30 cellular contexts compared by ENCODE assay signal in genomic region chr17:10380631-10381408, GRCh38. TPM values are rescaled to one million over a fixed set of nuclear protein-coding genes. Genes with fewer than 3 reads are reported as not detected.
A peak's percentile ranks its signal among the peaks of the same experiment; 100 is the strongest.
DNase-seq lines count a peak whose midpoint lies in the region; ATAC-seq, FAIRE-seq and TF ChIP-seq lines count a peak whose summit lies in the region.
"Had no signal": no experiment of that assay in that cellular context is flagged by ENCODE, and none has a peak within 500 bp of the region (broad histone marks: within the 10 kb centered on the region; RNA-seq: fewer than 3 reads in every experiment).

No MANE protein-coding gene starts in this region.

- FAIRE-seq in HepG2 (lab: Jason Lieb, UNC): no peak
- FAIRE-seq in K562 (lab: Jason Lieb, UNC): no peak

- H3K9ac ChIP-seq in HepG2 (ENCODE audit: insufficient read depth, low read depth, low read length) (no peak overlapping the region), K562 (ENCODE audit: insufficient read depth in 1 of 2, low read depth in 2 of 2, low read length in 2 of 2) (no peak overlapping the region)

- H3K4me3 ChIP-seq in HepG2 (replicated peaks in 1 of 3; ENCODE audit: insufficient read depth in 1 of 3, low read depth in 2 of 3, low read length in 3 of 3): no peak overlapping the region
- no peak overlapping the region for H3K4me3 ChIP-seq in right lobe of liver
- no peak overlapping the region for H3K4me3 ChIP-seq in K562
- H3K4me3 ChIP-seq: heart left ventricle, SK-N-MC, tibial artery had no signal

- no peak for TF ChIP-seq EP300 in HepG2 (IDR thresholded peaks at IDR 0.05; ENCODE audit: low read depth in 2 of 2, low read length in 2 of 2)
- no peak for TF ChIP-seq EP300 in HepG2 (CRISPR knock-in tag; IDR thresholded peaks at IDR 0.05; ENCODE audit: borderline replicate concordance)
- no peak for TF ChIP-seq EP300 in K562 (IDR thresholded peaks at IDR 0.05; ENCODE audit: low read length)

- no peak for TF ChIP-seq POLR2A in HepG2 (IDR thresholded peaks at IDR 0.05; ENCODE audit: insufficient read depth in 1 of 2, low read depth in 2 of 2, low read length in 2 of 2)
- TF ChIP-seq POLR2A in right lobe of liver (IDR thresholded peaks at IDR 0.05): no peak
- no peak for TF ChIP-seq POLR2A in K562 (conservative IDR thresholded peaks at IDR 0.05)

- H3K27ac Mint-ChIP-seq in nephron progenitor cell: no peak overlapping the region
- H3K27ac Mint-ChIP-seq: activated CD4-positive, alpha-beta T cell treated with anti-CD3 and anti-CD28 coated beads, Interleukin-2, amount 10 ng/mL, durations not matched to agents 7 days and 5 days; activated naive CD8-positive, alpha-beta T cell; activated T-helper 17 cell treated with anti-CD3 and anti-CD28 coated beads, Interleukin-2, amount 50 U/mL, for 72 hours; dendritic cell treated with granulocyte-macrophage colony-stimulating factor and Interleukin-4, amounts not matched to agents 40 ng/mL and 50 ng/mL, for 4 days; stimulated activated naive CD8-positive, alpha-beta T cell treated with anti-CD3 and anti-CD28 coated beads, Interleukin-15, Interleukin-2, amounts not matched to agents 100 ng/mL and 50 ng/mL, for 24 hours; T-helper 2 cell treated with Interferon-gamma antibody and Interleukin-4, amounts not matched to agents 5 μg/mL and 100 μg/mL, for 36 hours had no signal

- H3K4me3 Mint-ChIP-seq in nephron progenitor cell: no peak overlapping the region
- H3K4me3 Mint-ChIP-seq: activated CD4-positive, alpha-beta T cell treated with anti-CD3 and anti-CD28 coated beads, Interleukin-2, amount 10 ng/mL, durations not matched to agents 7 days and 5 days; activated naive CD8-positive, alpha-beta T cell; activated T-helper 17 cell treated with anti-CD3 and anti-CD28 coated beads, Interleukin-2, amount 50 U/mL, for 72 hours; dendritic cell treated with granulocyte-macrophage colony-stimulating factor and Interleukin-4, amounts not matched to agents 40 ng/mL and 50 ng/mL, for 4 days; stimulated activated naive CD8-positive, alpha-beta T cell treated with anti-CD3 and anti-CD28 coated beads, Interleukin-15, Interleukin-2, amounts not matched to agents 100 ng/mL and 50 ng/mL, for 24 hours; T-helper 2 cell treated with Interferon-gamma antibody and Interleukin-4, amounts not matched to agents 5 μg/mL and 100 μg/mL, for 36 hours had no signal

- peaks cover 5% of the 10 kb centered on the region for H3K27me3 Mint-ChIP-seq in nephron progenitor cell (ENCODE audit: low read depth, poor library complexity)
- H3K27me3 Mint-ChIP-seq: activated CD4-positive, alpha-beta T cell treated with anti-CD3 and anti-CD28 coated beads, Interleukin-2, amount 10 ng/mL, durations not matched to agents 7 days and 5 days had no signal

- H3K27ac ChIP-seq in HepG2 (ENCODE audit: extremely low read length, insufficient read depth, low read length) (no peak overlapping the region), right lobe of liver (no peak overlapping the region), K562 (ENCODE audit: extremely low read depth, low read depth, low read length) (no peak overlapping the region)
- H3K27ac ChIP-seq: C4-2B, heart left ventricle, SK-N-MC, tibial artery, WERI-Rb-1 had no signal

- no TSS peak for BruUV-seq in HepG2 (replicated peaks; lab: Mats Ljungman, UMichigan)
- no TSS peak for BruUV-seq in K562 (replicated peaks; lab: Mats Ljungman, UMichigan)

- H3K79me2 ChIP-seq in HepG2 (ENCODE audit: insufficient read depth, low read length) (no peaks in the 10 kb centered on the region), K562 (ENCODE audit: control insufficient read depth, insufficient read depth, low read length) (no peaks in the 10 kb centered on the region)

- H3K4me2 ChIP-seq in HepG2 (ENCODE audit: low read depth, low read length): no peak overlapping the region
- no peak overlapping the region for H3K4me2 ChIP-seq in K562 (ENCODE audit: insufficient read depth, low read length)

- H3K9me3 Mint-ChIP-seq in nephron progenitor cell: peaks cover 3% of the 10 kb centered on the region
- H3K9me3 Mint-ChIP-seq: activated CD4-positive, alpha-beta T cell treated with anti-CD3 and anti-CD28 coated beads, Interleukin-2, amount 10 ng/mL, durations not matched to agents 7 days and 5 days; activated T-helper 17 cell treated with anti-CD3 and anti-CD28 coated beads, Interleukin-2, amount 50 U/mL, for 72 hours; dendritic cell treated with granulocyte-macrophage colony-stimulating factor and Interleukin-4, amounts not matched to agents 40 ng/mL and 50 ng/mL, for 4 days; stimulated activated naive CD8-positive, alpha-beta T cell treated with anti-CD3 and anti-CD28 coated beads, Interleukin-15, Interleukin-2, amounts not matched to agents 100 ng/mL and 50 ng/mL, for 24 hours; T-helper 2 cell treated with Interferon-gamma antibody and Interleukin-4, amounts not matched to agents 5 μg/mL and 100 μg/mL, for 36 hours had no signal

- no peaks in the 10 kb centered on the region for H3K36me3 Mint-ChIP-seq in nephron progenitor cell (ENCODE audit: low read depth)
- H3K36me3 Mint-ChIP-seq: activated naive CD8-positive, alpha-beta T cell had no signal

- TF ChIP-seq RAD21 in HepG2 (CRISPR knock-in tag; IDR thresholded peaks at IDR 0.05) (no peak), K562 (CRISPR knock-in tag; conservative IDR thresholded peaks at IDR 0.05 in 1 of 2, IDR thresholded peaks at IDR 0.05 in 1 of 2) (no peak)

- H2AFZ ChIP-seq in HepG2 (ENCODE audit: low read length) (no peak overlapping the region), K562 (ENCODE audit: low read depth, low read length) (no peak overlapping the region)

- intact Hi-C loops in HepG2 (cut with micrococcal nuclease; ENCODE audit: unreplicated experiment): no loop called here
- intact Hi-C loops in right lobe of liver (cut with DNase I): no loop called here
- intact Hi-C loops in K562 (cut with micrococcal nuclease): no loop called here

- TF ChIP-seq CTCF in HepG2 (CRISPR knock-in tag; IDR thresholded peaks at IDR 0.05) (no peak), right lobe of liver (IDR thresholded peaks at IDR 0.05) (no peak), K562 (IDR thresholded peaks at IDR 0.05 in 2 of 3, conservative IDR thresholded peaks at IDR 0.05 in 1 of 3; ENCODE audit: insufficient read depth in 2 of 3, low read depth in 1 of 3, low read length in 3 of 3) (no peak), nephron progenitor cell (IDR thresholded peaks at IDR 0.05) (no peak)

- no peaks in the 10 kb centered on the region for H3K9me1 ChIP-seq in K562 (ENCODE audit: control insufficient read depth, insufficient read depth, low read length)

- H3K4me1 Mint-ChIP-seq in nephron progenitor cell: peaks cover 42% of the 10 kb centered on the region
- H3K4me1 Mint-ChIP-seq: activated CD4-positive, alpha-beta T cell treated with anti-CD3 and anti-CD28 coated beads, Interleukin-2, amount 10 ng/mL, durations not matched to agents 7 days and 5 days; activated T-helper 17 cell treated with anti-CD3 and anti-CD28 coated beads, Interleukin-2, amount 50 U/mL, for 72 hours had no signal

- H3K9me3 ChIP-seq in HepG2 (ENCODE audit: low read length) (no peaks in the 10 kb centered on the region), right lobe of liver (no peaks in the 10 kb centered on the region), K562 (replicated peaks; ENCODE audit: control insufficient read depth, insufficient read depth, low read depth, low read length) (no peaks in the 10 kb centered on the region)
- H3K9me3 ChIP-seq: heart left ventricle, tibial artery had no signal

- WGBS in HepG2 (ENCODE audit: low lambda C conversion rate): 62% methylated on average over 3 of the region's 3 CpGs
- 65% methylated on average over 3 of the region's 3 CpGs for WGBS in right lobe of liver (ENCODE audit: insufficient coverage, low coverage, low lambda C conversion rate, missing lambda C conversion rate)
- WGBS in K562 (ENCODE audit: insufficient coverage, low coverage, missing lambda C conversion rate): 0% methylated on average over 1 of the region's 3 CpGs

- H3K4me1 ChIP-seq in HepG2 (ENCODE audit: insufficient read depth, low read length) (no peaks in the 10 kb centered on the region), right lobe of liver (no peaks in the 10 kb centered on the region), K562 (replicated peaks in 1 of 2; ENCODE audit: control insufficient read depth in 2 of 2, insufficient read depth in 2 of 2, low read length in 2 of 2) (no peaks in the 10 kb centered on the region; a peak in 1 of 5 replicates)
- H3K4me1 ChIP-seq: tibial artery had no signal

- CTCF ChIA-PET in HepG2 (lab: Yijun Ruan, JAX; ENCODE audit: low intra/inter-chr PET ratio, low total read pairs): no interaction called here
- CTCF ChIA-PET in K562 (lab: Yijun Ruan, JAX; ENCODE audit: low intra/inter-chr PET ratio): no interaction called here

- H3K36me3 ChIP-seq in HepG2 (replicated peaks in 1 of 2; ENCODE audit: control insufficient read depth in 1 of 2, insufficient read depth in 2 of 2, low read length in 2 of 2) (no peaks in the 10 kb centered on the region), right lobe of liver (no peaks in the 10 kb centered on the region), K562 (ENCODE audit: control insufficient read depth, insufficient read depth, low read length) (no peaks in the 10 kb centered on the region)
- H3K36me3 ChIP-seq: heart left ventricle, tibial artery, WERI-Rb-1 had no signal

- POLR2A ChIA-PET in HepG2 (lab: Yijun Ruan, JAX): no interaction called here
- POLR2A ChIA-PET in K562 (lab: Yijun Ruan, JAX): no interaction called here

- ATAC-seq in HepG2 (no peak), right lobe of liver (no peak), K562 (no peak)
- ATAC-seq: activated T-helper 17 cell treated with anti-CD3 and anti-CD28 coated beads, Interleukin-2, amount 50 U/mL, for 72 hours had no signal

- H4K20me1 ChIP-seq in HepG2 (ENCODE audit: insufficient read depth, low read length): no peaks in the 10 kb centered on the region
- H4K20me1 ChIP-seq in K562 (replicated peaks; ENCODE audit: control insufficient read depth, insufficient read depth, low read length): no peaks in the 10 kb centered on the region

- H3K27me3 ChIP-seq in HepG2 (ENCODE audit: control insufficient read depth in 1 of 2, insufficient read depth in 2 of 2, low read length in 2 of 2) (no peaks in the 10 kb centered on the region), right lobe of liver (no peaks in the 10 kb centered on the region), K562 (ENCODE audit: control insufficient read depth in 2 of 2, insufficient read depth in 2 of 2, low read length in 2 of 2) (no peaks in the 10 kb centered on the region)
- H3K27me3 ChIP-seq: tibial artery had no signal

- DNase-seq in HepG2 (ENCODE audit: low spot score) (no peak), right lobe of liver (no peak), K562 (ENCODE audit: extremely low read depth in 1 of 4, low spot score in 3 of 4) (no peak), kidney glomerular epithelial cell (lab: John Stamatoyannopoulos, UW) (peak; percentile 5), SW480 (ENCODE audit: low spot score) (no peak), nephron progenitor cell (no peak), GM19238 (ENCODE audit: insufficient read length, low spot score) (no peak), AG08396 (ENCODE audit: low spot score) (no peak)
- DNase-seq: activated CD4-positive, alpha-beta T cell treated with anti-CD3 and anti-CD28 coated beads, Interleukin-2, amount 10 ng/mL, durations not matched to agents 7 days and 5 days; EL; H7; heart left ventricle; MM.1S; NCI-H1436; NCI-H510A treated with DMSO at 0.1 percent for 48 hours; RPMI8226; stimulated activated CD4-positive, alpha-beta T cell treated with anti-CD3 and anti-CD28 coated beads, Interleukin-12 subunit alpha, Interleukin-12 subunit beta, amount 100 ng/mL, for 4 hours; stimulated activated CD4-positive, alpha-beta T cell treated with anti-CD3 and anti-CD28 coated beads, Interleukin-4, amount 100 ng/mL, for 4 hours; tibial artery; WERI-Rb-1 had no signal

- in situ Hi-C loops in HepG2 (cut with HindIII; ENCODE audit: extremely low pct_ligation_motif_present, low pct_unique_long_range_greater_than_20kb) (no loop called here), K562 (cut with MboI) (no loop called here)

RNA-seq across cellular contexts. Expression of gene MYH13, which starts 8.0 kb away (rescaled TPM):
- not detected in 2 replicates for total RNA-seq in HepG2 (2016; rRNA removed; fragmentation: Illumina TruSeq; extraction: Trizol)
- not detected in 2 replicates for total RNA-seq in HepG2 (2016; cell fraction: cytosol; rRNA removed; fragmentation: Illumina TruSeq; extraction: Trizol; ENCODE audit: low read depth)
- total RNA-seq in HepG2 (2016; cell fraction: insoluble cytoplasmic fraction; rRNA removed; fragmentation: Illumina TruSeq; extraction: Trizol): not detected in 2 replicates
- total RNA-seq in HepG2 (2016; cell fraction: membrane; rRNA removed; fragmentation: Illumina TruSeq; extraction: Trizol): not detected in 2 replicates
- not detected in 2 replicates for total RNA-seq in HepG2 (2016; cell fraction: nucleus; rRNA removed; fragmentation: Illumina TruSeq; extraction: Trizol)
- polyA plus RNA-seq in HepG2 (2011; rRNA removed): not detected in 2 replicates
- polyA plus RNA-seq in HepG2 (2011; cell fraction: cytosol; rRNA removed): not detected in 2 replicates
- polyA plus RNA-seq in HepG2 (2011; cell fraction: nucleus; rRNA removed): not detected in 2 replicates
- polyA plus RNA-seq in HepG2 (2012): not detected in 2 replicates
- not detected in 2 replicates for polyA plus RNA-seq in HepG2 (2016; cell fraction: cytosol; fragmentation: Illumina TruSeq; extraction: Trizol; ENCODE audit: low read depth)
- polyA plus RNA-seq in HepG2 (2016; cell fraction: insoluble cytoplasmic fraction; fragmentation: Illumina TruSeq; extraction: Trizol; ENCODE audit: low read depth): not detected in 2 replicates
- not detected in 2 replicates for polyA plus RNA-seq in HepG2 (2016; cell fraction: membrane; fragmentation: Illumina TruSeq; extraction: Trizol; ENCODE audit: low read depth)
- not detected in 2 replicates for polyA plus RNA-seq in HepG2 (2016; cell fraction: nucleus; fragmentation: Illumina TruSeq; extraction: Trizol; ENCODE audit: insufficient read depth, low read depth)
- not detected in 2 replicates for polyA minus RNA-seq in HepG2 (2011; rRNA and poly(A)+ RNA removed; ENCODE audit: low replicate concordance)
- not detected in 2 replicates for polyA minus RNA-seq in HepG2 (2011; cell fraction: cytosol; rRNA and poly(A)+ RNA removed)
- polyA minus RNA-seq in HepG2 (2011; cell fraction: nucleus; rRNA and poly(A)+ RNA removed): not detected in 2 replicates
- not detected for total RNA-seq in right lobe of liver
- not detected in 2 replicates for total RNA-seq in K562 (2011; cell fraction: chromatin; rRNA removed; ENCODE audit: low replicate concordance)
- not detected in 2 replicates for total RNA-seq in K562 (2011; cell fraction: nucleolus; rRNA removed)
- not detected in 2 replicates for total RNA-seq in K562 (2011; cell fraction: nucleoplasm; rRNA removed)
- not detected in 2 replicates for total RNA-seq in K562 (2014; rRNA removed)
- not detected in 2 replicates for total RNA-seq in K562 (2014; rRNA removed; fragmentation: Illumina TruSeq; extraction: Trizol)
- total RNA-seq in K562 (2015; rRNA removed; fragmentation: Illumina TruSeq; extraction: Trizol): not detected in 2 replicates
- total RNA-seq in K562 (2021): not detected in 2 replicates
- polyA plus RNA-seq in K562 (2011; rRNA removed): not detected in 2 replicates
- polyA plus RNA-seq in K562 (2011; cell fraction: cytosol; rRNA removed): not detected in 2 replicates
- polyA plus RNA-seq in K562 (2011; cell fraction: nucleus; rRNA removed): not detected in 2 replicates
- 0.03 TPM in 1 of 2 replicates, not detected in the other for polyA plus RNA-seq in K562 (2012)
- not detected in 2 replicates for polyA plus RNA-seq in K562 (2014; fragmentation: Illumina TruSeq; extraction: Trizol)
- polyA plus RNA-seq in K562 (2014; fragmentation: Nextera tagmentation; extraction: Ambion mirVana): under 1 TPM in 1 of 2 experiments, not detected in 1; 0.01 TPM
- polyA plus RNA-seq in K562 (2014; rRNA removed): not detected in 2 replicates
- not detected in 2 replicates for polyA minus RNA-seq in K562 (2011; rRNA and poly(A)+ RNA removed)
- polyA minus RNA-seq in K562 (2011; cell fraction: cytosol; rRNA and poly(A)+ RNA removed): not detected in 2 replicates
- not detected in 2 replicates for polyA minus RNA-seq in K562 (2011; cell fraction: nucleus; rRNA and poly(A)+ RNA removed)
- total RNA-seq: activated CD4-positive, alpha-beta T cell treated with anti-CD3 and anti-CD28 coated beads, Interleukin-2, amount 10 ng/mL, durations not matched to agents 7 days and 5 days; activated T-helper 17 cell treated with anti-CD3 and anti-CD28 coated beads, Interleukin-2, amount 50 U/mL, for 72 hours; H7; heart left ventricle; liver; mucosa of gallbladder; renal cortical epithelial cell had no signal
- polyA plus RNA-seq: liver had no signal

RNA-seq across cellular contexts. Expression of gene MYH8, which starts 40.9 kb away (rescaled TPM):
- total RNA-seq in HepG2 (2016; rRNA removed; fragmentation: Illumina TruSeq; extraction: Trizol) (not detected in 2 replicates), right lobe of liver (not detected), K562 (2014; rRNA removed) (not detected in 2 replicates), K562 (2014; rRNA removed; fragmentation: Illumina TruSeq; extraction: Trizol) (not detected in 2 replicates), K562 (2015; rRNA removed; fragmentation: Illumina TruSeq; extraction: Trizol) (not detected in 2 replicates), K562 (2021) (not detected in 2 replicates)
- not detected in 2 replicates for total RNA-seq in HepG2 (2016; cell fraction: cytosol; rRNA removed; fragmentation: Illumina TruSeq; extraction: Trizol; ENCODE audit: low read depth)
- not detected in 2 replicates for total RNA-seq in HepG2 (2016; cell fraction: insoluble cytoplasmic fraction; rRNA removed; fragmentation: Illumina TruSeq; extraction: Trizol)
- total RNA-seq in HepG2 (2016; cell fraction: membrane; rRNA removed; fragmentation: Illumina TruSeq; extraction: Trizol): not detected in 2 replicates
- not detected in 2 replicates for total RNA-seq in HepG2 (2016; cell fraction: nucleus; rRNA removed; fragmentation: Illumina TruSeq; extraction: Trizol)
- polyA plus RNA-seq in HepG2 (2011; rRNA removed) (not detected in 2 replicates), K562 (2011; rRNA removed) (not detected in 2 replicates), K562 (2014; fragmentation: Illumina TruSeq; extraction: Trizol) (not detected in 2 replicates), K562 (2014; fragmentation: Nextera tagmentation; extraction: Ambion mirVana) (under 1 TPM; 0.01 to 0.03 TPM), K562 (2014; rRNA removed) (0.05 TPM in 1 of 2 replicates, not detected in the other)
- not detected in 2 replicates for polyA plus RNA-seq in HepG2 (2011; cell fraction: cytosol; rRNA removed)
- not detected in 2 replicates for polyA plus RNA-seq in HepG2 (2011; cell fraction: nucleus; rRNA removed)
- not detected in 2 replicates for polyA plus RNA-seq in HepG2 (2012)
- not detected in 2 replicates for polyA plus RNA-seq in HepG2 (2016; cell fraction: cytosol; fragmentation: Illumina TruSeq; extraction: Trizol; ENCODE audit: low read depth)
- not detected in 2 replicates for polyA plus RNA-seq in HepG2 (2016; cell fraction: insoluble cytoplasmic fraction; fragmentation: Illumina TruSeq; extraction: Trizol; ENCODE audit: low read depth)
- polyA plus RNA-seq in HepG2 (2016; cell fraction: membrane; fragmentation: Illumina TruSeq; extraction: Trizol; ENCODE audit: low read depth): not detected in 2 replicates
- not detected in 2 replicates for polyA plus RNA-seq in HepG2 (2016; cell fraction: nucleus; fragmentation: Illumina TruSeq; extraction: Trizol; ENCODE audit: insufficient read depth, low read depth)
- not detected in 2 replicates for polyA minus RNA-seq in HepG2 (2011; rRNA and poly(A)+ RNA removed; ENCODE audit: low replicate concordance)
- polyA minus RNA-seq in HepG2 (2011; cell fraction: cytosol; rRNA and poly(A)+ RNA removed): not detected in 2 replicates
- not detected in 2 replicates for polyA minus RNA-seq in HepG2 (2011; cell fraction: nucleus; rRNA and poly(A)+ RNA removed)
- total RNA-seq in K562 (2011; cell fraction: chromatin; rRNA removed; ENCODE audit: low replicate concordance): not detected in 2 replicates
- total RNA-seq in K562 (2011; cell fraction: nucleolus; rRNA removed): not detected in 2 replicates
- total RNA-seq in K562 (2011; cell fraction: nucleoplasm; rRNA removed): not detected in 2 replicates
- not detected in 2 replicates for polyA plus RNA-seq in K562 (2011; cell fraction: cytosol; rRNA removed)
- polyA plus RNA-seq in K562 (2011; cell fraction: nucleus; rRNA removed): not detected in 2 replicates
- polyA plus RNA-seq in K562 (2012): 0.01 and 0.03 TPM in 2 replicates
- polyA minus RNA-seq in K562 (2011; rRNA and poly(A)+ RNA removed): not detected in 2 replicates
- not detected in 2 replicates for polyA minus RNA-seq in K562 (2011; cell fraction: cytosol; rRNA and poly(A)+ RNA removed)
- polyA minus RNA-seq in K562 (2011; cell fraction: nucleus; rRNA and poly(A)+ RNA removed): not detected in 2 replicates
- total RNA-seq: activated CD4-positive, alpha-beta T cell treated with anti-CD3 and anti-CD28 coated beads, Interleukin-2, amount 10 ng/mL, durations not matched to agents 7 days and 5 days; activated T-helper 17 cell treated with anti-CD3 and anti-CD28 coated beads, Interleukin-2, amount 50 U/mL, for 72 hours; H7; mucosa of gallbladder; renal cortical epithelial cell had no signal
- polyA plus RNA-seq: heart left ventricle, liver had no signal
